ENCODE assay signal across 16 cellular contexts in the genomic region with DNA sequence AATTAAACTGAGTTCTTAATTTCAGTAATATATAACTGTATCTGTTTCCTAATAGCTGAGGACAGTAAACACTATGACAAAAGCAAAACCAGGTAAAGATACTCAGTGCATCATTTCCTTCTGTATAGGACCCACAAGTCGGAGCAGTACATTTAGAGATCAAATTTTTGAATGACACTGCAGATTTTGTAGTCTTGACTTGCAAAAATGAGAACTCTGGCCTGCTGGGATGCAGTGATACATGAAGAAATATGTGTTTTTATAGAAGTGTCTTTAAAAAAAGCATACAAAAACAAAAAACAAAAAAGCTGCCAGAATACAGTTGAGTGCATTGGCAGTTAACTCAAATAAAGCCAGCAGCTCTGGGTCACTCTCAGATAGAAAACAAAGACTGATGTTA. TPM values are rescaled to one million over a fixed set of nuclear protein-coding genes. Genes with fewer than 3 reads are reported as not detected.
DNase-seq lines count a peak whose midpoint lies in the region; ATAC-seq, FAIRE-seq and TF ChIP-seq lines count a peak whose summit lies in the region.
"Had no signal": no experiment of that assay in that cellular context is flagged by ENCODE, and none has a peak within 500 bp of the region (broad histone marks: within the 10 kb centered on the region; RNA-seq: fewer than 3 reads in every experiment).

No MANE protein-coding gene starts in this region.

- H3K4me1 ChIP-seq in HepG2 (ENCODE audit: insufficient read depth, low read length): no peaks in the 10 kb centered on the region
- H3K4me1 ChIP-seq in right lobe of liver: no peaks in the 10 kb centered on the region
- no peaks in the 10 kb centered on the region for H3K4me1 ChIP-seq in stomach
- H3K4me1 ChIP-seq in hepatocyte (ENCODE audit: insufficient read depth): no peaks in the 10 kb centered on the region
- H3K4me1 ChIP-seq: BE2C had no signal

- H3K36me3 Mint-ChIP-seq in brain: peaks cover 39% of the 10 kb centered on the region

- no peak for FAIRE-seq in HepG2 (lab: Jason Lieb, UNC)

- H3K9me2 ChIP-seq in hepatocyte (replicated peaks; ENCODE audit: insufficient read depth): no peaks in the 10 kb centered on the region
- H3K9me2 ChIP-seq: SK-N-SH had no signal

- H3K4me1 Mint-ChIP-seq in brain: peaks cover 6% of the 10 kb centered on the region

- no peak overlapping the region for H3K4me3 Mint-ChIP-seq in brain

- TF ChIP-seq RAD21 in HepG2 (CRISPR knock-in tag; IDR thresholded peaks at IDR 0.05): no peak

- H3K4me2 ChIP-seq in HepG2 (ENCODE audit: low read depth, low read length): no peak overlapping the region
- H3K4me2 ChIP-seq in hepatocyte: no peak overlapping the region
- H3K4me2 ChIP-seq: SK-N-SH had no signal

- no peaks in the 10 kb centered on the region for H3K9me3 Mint-ChIP-seq in brain

- peak overlapping the region in 3 of 5 experiments; percentile 51 to 57 (median 57) for H3K27ac Mint-ChIP-seq in brain

- no peak overlapping the region for H3K27ac ChIP-seq in HepG2 (ENCODE audit: extremely low read length, insufficient read depth, low read length)
- H3K27ac ChIP-seq in right lobe of liver: no peak overlapping the region
- no peak overlapping the region for H3K27ac ChIP-seq in stomach
- no peak overlapping the region for H3K27ac ChIP-seq in hepatocyte
- H3K27ac ChIP-seq: RWPE1 had no signal

- CTCF ChIA-PET in HepG2 (lab: Yijun Ruan, JAX; ENCODE audit: low intra/inter-chr PET ratio, low total read pairs): no interaction called here

- no peaks in the 10 kb centered on the region for H3K27me3 Mint-ChIP-seq in brain

- H3K79me2 ChIP-seq in HepG2 (ENCODE audit: insufficient read depth, low read length) (no peaks in the 10 kb centered on the region), hepatocyte (no peaks in the 10 kb centered on the region)

- TF ChIP-seq EP300 in HepG2 (IDR thresholded peaks at IDR 0.05; ENCODE audit: low read depth in 2 of 2, low read length in 2 of 2): no peak
- no peak for TF ChIP-seq EP300 in HepG2 (CRISPR knock-in tag; IDR thresholded peaks at IDR 0.05; ENCODE audit: borderline replicate concordance)
- no peak for TF ChIP-seq EP300 in stomach (IDR thresholded peaks at IDR 0.05)

- DNase-seq in HepG2 (ENCODE audit: low spot score): no peak
- no peak for DNase-seq in right lobe of liver
- DNase-seq in stomach: no peak
- no peak for DNase-seq in hepatocyte (ENCODE audit: low spot score)
- DNase-seq: BE2C; DMS79 treated with DMSO at 0.1 percent for 48 hours; NCI-H1105; NCI-H2029 treated with DMSO at 0.1 percent for 48 hours; NCI-H226; NCI-H774; NK-92 treated with Interleukin-12 subunit alpha and Interleukin-12 subunit beta, amount 100 ng/mL, for 24 hours; SHP77 treated with DMSO at 0.1 percent for 48 hours; SK-N-SH had no signal

- no peak overlapping the region for H3K9ac ChIP-seq in HepG2 (ENCODE audit: insufficient read depth, low read depth, low read length)
- H3K9ac ChIP-seq: SK-N-SH had no signal

- in situ Hi-C loops in HepG2 (cut with HindIII; ENCODE audit: extremely low pct_ligation_motif_present, low pct_unique_long_range_greater_than_20kb): no loop called here

- BruUV-seq in HepG2 (replicated peaks; lab: Mats Ljungman, UMichigan): no TSS peak

- POLR2A ChIA-PET in HepG2 (lab: Yijun Ruan, JAX): no interaction called here

- intact Hi-C loops in HepG2 (cut with micrococcal nuclease; ENCODE audit: unreplicated experiment): no loop called here
- intact Hi-C loops in right lobe of liver (cut with DNase I): no loop called here
- intact Hi-C loops in stomach (cut with DNase I; ENCODE audit: low total_unique reads): no loop called here

- no peak for TF ChIP-seq POLR2A in HepG2 (IDR thresholded peaks at IDR 0.05; ENCODE audit: insufficient read depth in 1 of 2, low read depth in 2 of 2, low read length in 2 of 2)
- TF ChIP-seq POLR2A in right lobe of liver (IDR thresholded peaks at IDR 0.05): no peak
- no peak for TF ChIP-seq POLR2A in stomach (IDR thresholded peaks at IDR 0.05)

- 97% methylated on average over 1 of the region's 1 CpG for WGBS in HepG2 (ENCODE audit: low lambda C conversion rate)
- WGBS in right lobe of liver (ENCODE audit: insufficient coverage, low coverage, low lambda C conversion rate, missing lambda C conversion rate): 60% methylated on average over 1 of the region's 1 CpG
- 69 to 81% (median 72%) methylated on average over 1 of the region's 1 CpG for WGBS in stomach, 5 donors
- 94% methylated on average over 1 of the region's 1 CpG for WGBS in hepatocyte (ENCODE audit: low lambda C conversion rate, missing lambda C conversion rate)

- no peak for TF ChIP-seq CTCF in HepG2 (CRISPR knock-in tag; IDR thresholded peaks at IDR 0.05)
- TF ChIP-seq CTCF in right lobe of liver (IDR thresholded peaks at IDR 0.05): no peak
- no peak for TF ChIP-seq CTCF in brain (conservative IDR thresholded peaks at IDR 0.05)
- TF ChIP-seq CTCF in stomach (IDR thresholded peaks at IDR 0.05): no peak
- no peak for TF ChIP-seq CTCF in hepatocyte (IDR thresholded peaks at IDR 0.05; ENCODE audit: poor library complexity)

- H3K36me3 ChIP-seq in HepG2 (replicated peaks in 1 of 2; ENCODE audit: control insufficient read depth in 1 of 2, insufficient read depth in 2 of 2, low read length in 2 of 2) (peaks cover 2 to 43% of the 10 kb centered on the region in 2 experiments), right lobe of liver (peaks cover 0 to 56% (median 21%) of the 10 kb centered on the region in 4 donors), stomach (peaks cover 30 to 81% (median 73%) of the 10 kb centered on the region in 4 donors), hepatocyte (replicated peaks; ENCODE audit: insufficient read depth, low read depth) (no peaks in the 10 kb centered on the region)

- H2AFZ ChIP-seq in HepG2 (ENCODE audit: low read length): no peak overlapping the region
- no peak overlapping the region for H2AFZ ChIP-seq in hepatocyte

- H4K20me1 ChIP-seq in HepG2 (ENCODE audit: insufficient read depth, low read length) (no peaks in the 10 kb centered on the region), hepatocyte (ENCODE audit: insufficient read depth, poor library complexity, severe bottlenecking) (no peaks in the 10 kb centered on the region)

- H3K4me3 ChIP-seq in HepG2 (replicated peaks in 1 of 3; ENCODE audit: insufficient read depth in 1 of 3, low read depth in 2 of 3, low read length in 3 of 3) (no peak overlapping the region; a peak in 1 of 6 replicates), right lobe of liver (no peak overlapping the region), stomach (no peak overlapping the region), hepatocyte (no peak overlapping the region)

- H3K27me3 ChIP-seq in HepG2 (ENCODE audit: control insufficient read depth in 1 of 2, insufficient read depth in 2 of 2, low read length in 2 of 2): no peaks in the 10 kb centered on the region
- no peaks in the 10 kb centered on the region for H3K27me3 ChIP-seq in right lobe of liver
- H3K27me3 ChIP-seq in stomach: no peaks in the 10 kb centered on the region
- H3K27me3 ChIP-seq in hepatocyte: no peaks in the 10 kb centered on the region
- H3K27me3 ChIP-seq: BE2C had no signal

- ATAC-seq in HepG2: no peak
- no peak for ATAC-seq in right lobe of liver
- ATAC-seq in esophagus mucosa: no peak

- H3K9me3 ChIP-seq in HepG2 (ENCODE audit: low read length): no peaks in the 10 kb centered on the region
- H3K9me3 ChIP-seq in right lobe of liver: no peaks in the 10 kb centered on the region
- no peaks in the 10 kb centered on the region for H3K9me3 ChIP-seq in stomach
- H3K9me3 ChIP-seq in hepatocyte (ENCODE audit: low read depth): no peaks in the 10 kb centered on the region
- H3K9me3 ChIP-seq: BE2C, SK-N-SH had no signal

RNA-seq across cellular contexts. Expression of a gene that starts 19.0 kb away (rescaled TPM):
- 109 and 151 TPM in 2 replicates for total RNA-seq in HepG2 (2016; rRNA removed; fragmentation: Illumina TruSeq; extraction: Trizol)
- 31.1 and 36.8 TPM in 2 replicates for total RNA-seq in HepG2 (2016; cell fraction: cytosol; rRNA removed; fragmentation: Illumina TruSeq; extraction: Trizol; ENCODE audit: low read depth)
- 113 and 146 TPM in 2 replicates for total RNA-seq in HepG2 (2016; cell fraction: insoluble cytoplasmic fraction; rRNA removed; fragmentation: Illumina TruSeq; extraction: Trizol)
- 32.8 and 39.5 TPM in 2 replicates for total RNA-seq in HepG2 (2016; cell fraction: membrane; rRNA removed; fragmentation: Illumina TruSeq; extraction: Trizol)
- 90.9 and 99.5 TPM in 2 replicates for total RNA-seq in HepG2 (2016; cell fraction: nucleus; rRNA removed; fragmentation: Illumina TruSeq; extraction: Trizol)
- polyA plus RNA-seq in HepG2 (2011; rRNA removed): 17.7 and 17.9 TPM in 2 replicates
- 9.6 and 13.2 TPM in 2 replicates for polyA plus RNA-seq in HepG2 (2011; cell fraction: cytosol; rRNA removed)
- 19.9 and 27.1 TPM in 2 replicates for polyA plus RNA-seq in HepG2 (2011; cell fraction: nucleus; rRNA removed)
- 50.5 and 59.0 TPM in 2 replicates for polyA plus RNA-seq in HepG2 (2012)
- polyA plus RNA-seq in HepG2 (2016; cell fraction: cytosol; fragmentation: Illumina TruSeq; extraction: Trizol; ENCODE audit: low read depth): 4.4 and 5.6 TPM in 2 replicates
- polyA plus RNA-seq in HepG2 (2016; cell fraction: insoluble cytoplasmic fraction; fragmentation: Illumina TruSeq; extraction: Trizol; ENCODE audit: low read depth): 99.4 and 99.8 TPM in 2 replicates
- 8.6 and 10.6 TPM in 2 replicates for polyA plus RNA-seq in HepG2 (2016; cell fraction: membrane; fragmentation: Illumina TruSeq; extraction: Trizol; ENCODE audit: low read depth)
- 70.2 and 73.8 TPM in 2 replicates for polyA plus RNA-seq in HepG2 (2016; cell fraction: nucleus; fragmentation: Illumina TruSeq; extraction: Trizol; ENCODE audit: insufficient read depth, low read depth)
- 15.8 and 35.7 TPM in 2 replicates for polyA minus RNA-seq in HepG2 (2011; rRNA and poly(A)+ RNA removed; ENCODE audit: low replicate concordance)
- polyA minus RNA-seq in HepG2 (2011; cell fraction: cytosol; rRNA and poly(A)+ RNA removed): 21.5 and 23.0 TPM in 2 replicates
- 73.8 and 95.2 TPM in 2 replicates for polyA minus RNA-seq in HepG2 (2011; cell fraction: nucleus; rRNA and poly(A)+ RNA removed)
- 10 to 100 TPM; 23.0 to 93.5 (median 39.3) TPM for total RNA-seq in right lobe of liver
- 43.0 TPM for polyA plus RNA-seq in brain (ENCODE audit: insufficient read depth, low read depth, low replicate concordance)
- 100 to 1,000 TPM in 2 of 5 donors, 10 to 100 TPM in 2, 1 to 10 TPM in 1; 4.1 to 126 (median 85.1) TPM for total RNA-seq in stomach
- polyA plus RNA-seq in stomach: 10 to 100 TPM; 15.5 to 20.8 (median 19.5) TPM
- total RNA-seq in esophagus mucosa: 61.3 TPM
- total RNA-seq in hepatocyte: 83.3 and 99.6 TPM in 2 replicates
- polyA plus RNA-seq in hepatocyte: 41.6 TPM in 2 replicates

RNA-seq across cellular contexts. Expression of a gene that starts 19.9 kb away (rescaled TPM):
- total RNA-seq in HepG2 (2016; rRNA removed; fragmentation: Illumina TruSeq; extraction: Trizol): 78.3 and 291 TPM in 2 replicates
- 8.5 and 9.3 TPM in 2 replicates for total RNA-seq in HepG2 (2016; cell fraction: cytosol; rRNA removed; fragmentation: Illumina TruSeq; extraction: Trizol; ENCODE audit: low read depth)
- total RNA-seq in HepG2 (2016; cell fraction: insoluble cytoplasmic fraction; rRNA removed; fragmentation: Illumina TruSeq; extraction: Trizol): 71.9 and 282 TPM in 2 replicates
- 38.8 and 42.6 TPM in 2 replicates for total RNA-seq in HepG2 (2016; cell fraction: membrane; rRNA removed; fragmentation: Illumina TruSeq; extraction: Trizol)
- 173 and 188 TPM in 2 replicates for total RNA-seq in HepG2 (2016; cell fraction: nucleus; rRNA removed; fragmentation: Illumina TruSeq; extraction: Trizol)
- 60.8 and 61.3 TPM in 2 replicates for polyA plus RNA-seq in HepG2 (2011; rRNA removed)
- polyA plus RNA-seq in HepG2 (2011; cell fraction: cytosol; rRNA removed): 27.3 and 38.0 TPM in 2 replicates
- polyA plus RNA-seq in HepG2 (2011; cell fraction: nucleus; rRNA removed): 184 and 204 TPM in 2 replicates
- 121 and 128 TPM in 2 replicates for polyA plus RNA-seq in HepG2 (2012)
- polyA plus RNA-seq in HepG2 (2016; cell fraction: cytosol; fragmentation: Illumina TruSeq; extraction: Trizol; ENCODE audit: low read depth): 4.6 and 5.8 TPM in 2 replicates
- polyA plus RNA-seq in HepG2 (2016; cell fraction: insoluble cytoplasmic fraction; fragmentation: Illumina TruSeq; extraction: Trizol; ENCODE audit: low read depth): 116 and 145 TPM in 2 replicates
- polyA plus RNA-seq in HepG2 (2016; cell fraction: membrane; fragmentation: Illumina TruSeq; extraction: Trizol; ENCODE audit: low read depth): 16.5 and 18.3 TPM in 2 replicates
- polyA plus RNA-seq in HepG2 (2016; cell fraction: nucleus; fragmentation: Illumina TruSeq; extraction: Trizol; ENCODE audit: insufficient read depth, low read depth): 242 and 248 TPM in 2 replicates
- 192 and 202 TPM in 2 replicates for polyA minus RNA-seq in HepG2 (2011; rRNA and poly(A)+ RNA removed; ENCODE audit: low replicate concordance)
- 80.6 and 107 TPM in 2 replicates for polyA minus RNA-seq in HepG2 (2011; cell fraction: cytosol; rRNA and poly(A)+ RNA removed)
- 280 and 289 TPM in 2 replicates for polyA minus RNA-seq in HepG2 (2011; cell fraction: nucleus; rRNA and poly(A)+ RNA removed)
- 100 to 1,000 TPM in 4 of 6 experiments, 10 to 100 TPM in 2; 86.7 to 212 (median 113) TPM for total RNA-seq in right lobe of liver
- 127 TPM for polyA plus RNA-seq in brain (ENCODE audit: insufficient read depth, low read depth, low replicate concordance)
- total RNA-seq in stomach: 100 to 1,000 TPM; 187 to 351 (median 237) TPM
- polyA plus RNA-seq in stomach: 100 to 1,000 TPM in 2 of 3 donors, 10 to 100 TPM in 1; 31.8 to 419 (median 108) TPM
- 129 TPM for total RNA-seq in esophagus mucosa
- total RNA-seq in hepatocyte: 154 and 181 TPM in 2 replicates
- 358 and 454 TPM in 2 replicates for polyA plus RNA-seq in hepatocyte

RNA-seq across cellular contexts. Expression of a gene that starts 31.4 kb away (rescaled TPM):
- total RNA-seq in HepG2 (2016; rRNA removed; fragmentation: Illumina TruSeq; extraction: Trizol) (2.5 and 3.3 TPM in 2 replicates), right lobe of liver (1 to 10 TPM; 1.7 to 2.7 (median 1.9) TPM), stomach (1 to 10 TPM in 1 of 5 donors, under 1 TPM in 3, not detected in 1; 0.43 to 1.1 (median 0.74) TPM), esophagus mucosa (0.52 TPM), hepatocyte (3.8 and 5.8 TPM in 2 replicates)
- 0.35 and 0.71 TPM in 2 replicates for total RNA-seq in HepG2 (2016; cell fraction: cytosol; rRNA removed; fragmentation: Illumina TruSeq; extraction: Trizol; ENCODE audit: low read depth)
- 2.5 and 2.7 TPM in 2 replicates for total RNA-seq in HepG2 (2016; cell fraction: insoluble cytoplasmic fraction; rRNA removed; fragmentation: Illumina TruSeq; extraction: Trizol)
- 1.2 and 1.7 TPM in 2 replicates for total RNA-seq in HepG2 (2016; cell fraction: membrane; rRNA removed; fragmentation: Illumina TruSeq; extraction: Trizol)
- 1.7 and 3.3 TPM in 2 replicates for total RNA-seq in HepG2 (2016; cell fraction: nucleus; rRNA removed; fragmentation: Illumina TruSeq; extraction: Trizol)
- polyA plus RNA-seq in HepG2 (2011; rRNA removed) (1.1 and 1.5 TPM in 2 replicates), brain (ENCODE audit: insufficient read depth, low read depth, low replicate concordance) (0.85 TPM), stomach (1 to 10 TPM; 1.2 to 4.3 (median 1.7) TPM), hepatocyte (1.2 and 2.0 TPM in 2 replicates)
- polyA plus RNA-seq in HepG2 (2011; cell fraction: cytosol; rRNA removed): 0.54 and 1.0 TPM in 2 replicates
- 0.63 and 1.3 TPM in 2 replicates for polyA plus RNA-seq in HepG2 (2011; cell fraction: nucleus; rRNA removed)
- 1.1 and 1.2 TPM in 2 replicates for polyA plus RNA-seq in HepG2 (2012)
- polyA plus RNA-seq in HepG2 (2016; cell fraction: cytosol; fragmentation: Illumina TruSeq; extraction: Trizol; ENCODE audit: low read depth): 0.41 and 0.62 TPM in 2 replicates
- 2.8 and 2.9 TPM in 2 replicates for polyA plus RNA-seq in HepG2 (2016; cell fraction: insoluble cytoplasmic fraction; fragmentation: Illumina TruSeq; extraction: Trizol; ENCODE audit: low read depth)
- polyA plus RNA-seq in HepG2 (2016; cell fraction: membrane; fragmentation: Illumina TruSeq; extraction: Trizol; ENCODE audit: low read depth): 0.46 and 0.74 TPM in 2 replicates
- polyA plus RNA-seq in HepG2 (2016; cell fraction: nucleus; fragmentation: Illumina TruSeq; extraction: Trizol; ENCODE audit: insufficient read depth, low read depth): 3.3 and 3.5 TPM in 2 replicates
- 0.10 and 0.16 TPM in 2 replicates for polyA minus RNA-seq in HepG2 (2011; rRNA and poly(A)+ RNA removed; ENCODE audit: low replicate concordance)
- polyA minus RNA-seq in HepG2 (2011; cell fraction: cytosol; rRNA and poly(A)+ RNA removed): 0.40 and 0.70 TPM in 2 replicates
- 1.8 and 3.1 TPM in 2 replicates for polyA minus RNA-seq in HepG2 (2011; cell fraction: nucleus; rRNA and poly(A)+ RNA removed)

RNA-seq across cellular contexts. Expression of a gene that starts 43.2 kb away (rescaled TPM):
- 13.9 and 29.9 TPM in 2 replicates for total RNA-seq in HepG2 (2016; rRNA removed; fragmentation: Illumina TruSeq; extraction: Trizol)
- 12.1 and 12.6 TPM in 2 replicates for total RNA-seq in HepG2 (2016; cell fraction: cytosol; rRNA removed; fragmentation: Illumina TruSeq; extraction: Trizol; ENCODE audit: low read depth)
- 18.2 and 31.9 TPM in 2 replicates for total RNA-seq in HepG2 (2016; cell fraction: insoluble cytoplasmic fraction; rRNA removed; fragmentation: Illumina TruSeq; extraction: Trizol)
- total RNA-seq in HepG2 (2016; cell fraction: membrane; rRNA removed; fragmentation: Illumina TruSeq; extraction: Trizol): 17.4 and 19.9 TPM in 2 replicates
- total RNA-seq in HepG2 (2016; cell fraction: nucleus; rRNA removed; fragmentation: Illumina TruSeq; extraction: Trizol): 43.0 and 47.6 TPM in 2 replicates
- polyA plus RNA-seq in HepG2 (2011; rRNA removed): 45.4 and 46.3 TPM in 2 replicates
- 8.9 and 18.9 TPM in 2 replicates for polyA plus RNA-seq in HepG2 (2011; cell fraction: cytosol; rRNA removed)
- polyA plus RNA-seq in HepG2 (2011; cell fraction: nucleus; rRNA removed): 109 and 139 TPM in 2 replicates
- 15.9 and 21.7 TPM in 2 replicates for polyA plus RNA-seq in HepG2 (2012)
- polyA plus RNA-seq in HepG2 (2016; cell fraction: cytosol; fragmentation: Illumina TruSeq; extraction: Trizol; ENCODE audit: low read depth): 10.5 and 13.5 TPM in 2 replicates
- 14.7 and 18.5 TPM in 2 replicates for polyA plus RNA-seq in HepG2 (2016; cell fraction: insoluble cytoplasmic fraction; fragmentation: Illumina TruSeq; extraction: Trizol; ENCODE audit: low read depth)
- polyA plus RNA-seq in HepG2 (2016; cell fraction: membrane; fragmentation: Illumina TruSeq; extraction: Trizol; ENCODE audit: low read depth): 14.4 and 16.8 TPM in 2 replicates
- 104 and 105 TPM in 2 replicates for polyA plus RNA-seq in HepG2 (2016; cell fraction: nucleus; fragmentation: Illumina TruSeq; extraction: Trizol; ENCODE audit: insufficient read depth, low read depth)
- 4.7 and 5.8 TPM in 2 replicates for polyA minus RNA-seq in HepG2 (2011; rRNA and poly(A)+ RNA removed; ENCODE audit: low replicate concordance)
- polyA minus RNA-seq in HepG2 (2011; cell fraction: cytosol; rRNA and poly(A)+ RNA removed): 3.8 and 6.8 TPM in 2 replicates
- 23.4 and 29.6 TPM in 2 replicates for polyA minus RNA-seq in HepG2 (2011; cell fraction: nucleus; rRNA and poly(A)+ RNA removed)
- 10 to 100 TPM; 13.0 to 35.4 (median 20.2) TPM for total RNA-seq in right lobe of liver
- 18.8 TPM for polyA plus RNA-seq in brain (ENCODE audit: insufficient read depth, low read depth, low replicate concordance)
- total RNA-seq in stomach: 10 to 100 TPM; 20.3 to 97.3 (median 89.3) TPM
- polyA plus RNA-seq in stomach: 10 to 100 TPM; 36.7 to 48.5 (median 44.5) TPM
- 15.1 TPM for total RNA-seq in esophagus mucosa
- total RNA-seq in hepatocyte: 67.5 and 88.0 TPM in 2 replicates
- 73.1 and 80.9 TPM in 2 replicates for polyA plus RNA-seq in hepatocyte
